Comparison of ENCODE assay signal across 19 cellular contexts in the genomic region with DNA sequence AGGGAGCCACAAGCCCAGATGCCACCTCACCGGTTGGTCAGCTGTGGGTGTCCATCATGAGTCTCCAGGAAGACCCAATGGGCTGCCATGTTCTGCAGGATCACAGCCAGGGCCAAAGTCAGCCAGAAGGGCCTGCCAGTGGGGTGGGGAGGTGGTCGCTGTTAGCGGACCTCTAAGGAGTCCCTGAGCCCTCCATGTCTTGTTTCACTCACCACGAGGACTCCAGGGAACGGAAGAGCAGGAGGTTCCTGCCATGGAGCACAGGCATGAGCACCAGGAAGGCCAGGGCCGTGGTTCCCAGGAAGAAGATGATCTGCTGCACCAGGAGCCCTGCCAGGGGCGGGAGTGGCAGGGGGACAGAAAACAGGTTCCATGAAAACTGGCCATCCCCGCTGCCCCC. TPM values are rescaled to one million over a fixed set of nuclear protein-coding genes. Genes with fewer than 3 reads are reported as not detected.
DNase-seq lines count a peak whose midpoint lies in the region; ATAC-seq and TF ChIP-seq lines count a peak whose summit lies in the region.
"Had no signal": no experiment of that assay in that cellular context is flagged by ENCODE, and none has a peak within 500 bp of the region (broad histone marks: within the 10 kb centered on the region; RNA-seq: fewer than 3 reads in every experiment).

No MANE protein-coding gene starts in this region.

- H3K27me3 Mint-ChIP-seq in type B pancreatic cell: peaks cover 8% of the 10 kb centered on the region

- ATAC-seq in heart left ventricle (no peak), left cardiac atrium (no peak), left lung (no peak)

- H4K91ac ChIP-seq in neuronal stem cell (ENCODE audit: low read depth, low read length, poor library complexity): no peak overlapping the region

- H3K27me3 ChIP-seq in heart left ventricle: no peaks in the 10 kb centered on the region
- no peaks in the 10 kb centered on the region for H3K27me3 ChIP-seq in left lung
- no peaks in the 10 kb centered on the region for H3K27me3 ChIP-seq in neuronal stem cell (ENCODE audit: control insufficient read depth in 3 of 3, insufficient read depth in 3 of 3, low read depth in 1 of 3, low read length in 3 of 3)
- H3K27me3 ChIP-seq: Peyer's patch had no signal

- H3K36me3 Mint-ChIP-seq in type B pancreatic cell: peaks cover 10% of the 10 kb centered on the region

- H3K36me3 ChIP-seq in heart left ventricle (no peaks in the 10 kb centered on the region), left lung (no peaks in the 10 kb centered on the region), neuronal stem cell (replicated peaks in 1 of 2; ENCODE audit: control insufficient read depth in 2 of 2, insufficient read depth in 2 of 2, low read length in 2 of 2) (peaks cover 0 to 47% of the 10 kb centered on the region in 2 donors)
- H3K36me3 ChIP-seq: Peyer's patch had no signal

- H2BK5ac ChIP-seq in neuronal stem cell (ENCODE audit: low read length): no peak overlapping the region

- no peak overlapping the region for H3K18ac ChIP-seq in neuronal stem cell (ENCODE audit: low read length)

- H3K4me1 Mint-ChIP-seq in type B pancreatic cell (ENCODE audit: unreplicated experiment): peaks cover 24% of the 10 kb centered on the region

- H3K4me3 Mint-ChIP-seq in type B pancreatic cell: no peak overlapping the region

- no peak overlapping the region for H4K8ac ChIP-seq in neuronal stem cell (ENCODE audit: low read depth, low read length)

- H2BK12ac ChIP-seq in neuronal stem cell (ENCODE audit: low read length): no peak overlapping the region

- no peak overlapping the region for H2AK5ac ChIP-seq in neuronal stem cell (ENCODE audit: low read depth, low read length)

- no peak overlapping the region for H3K4me2 ChIP-seq in neuronal stem cell (ENCODE audit: insufficient read depth, low read length, poor library complexity, severe bottlenecking)

- intact Hi-C loops in heart left ventricle (cut with DNase I): loop anchor here in 1 of 10 donors (5.0 kb wide), 1 partner anchor 45 kb away; no protein-coding TSS in a partner anchor
- intact Hi-C loops in left cardiac atrium (cut with DNase I): no loop called here
- intact Hi-C loops in left lung (cut with DNase I): no loop called here

- H3K27ac Mint-ChIP-seq in type B pancreatic cell: peak overlapping the region; percentile 78

- H2BK120ac ChIP-seq in neuronal stem cell (ENCODE audit: low read depth, low read length): no peak overlapping the region

- H3K27ac ChIP-seq in heart left ventricle (no peak overlapping the region), left lung (no peak overlapping the region), neuronal stem cell (replicated peaks; ENCODE audit: low read length) (no peak overlapping the region)
- H3K27ac ChIP-seq: Peyer's patch had no signal

- H3K14ac ChIP-seq in neuronal stem cell (ENCODE audit: low read length): no peak overlapping the region

- peak overlapping the region; percentile 75 for H2BK15ac ChIP-seq in neuronal stem cell (ENCODE audit: low read length)

- TF ChIP-seq POLR2A in heart left ventricle (IDR thresholded peaks at IDR 0.05): no peak

- peak overlapping the region; percentile 67 for H3K23ac ChIP-seq in neuronal stem cell (ENCODE audit: low read depth, low read length, poor library complexity)

- H3K9ac ChIP-seq in neuronal stem cell (ENCODE audit: low read depth, low read length, poor library complexity): no peak overlapping the region

- H3K9me3 Mint-ChIP-seq in type B pancreatic cell: no peaks in the 10 kb centered on the region

- 91 to 97% (median 92%) methylated on average over 8 of the region's 8 CpGs for WGBS in heart left ventricle, 4 donors
- WGBS in neuronal stem cell (ENCODE audit: extremely low coverage in 2 of 2, insufficient read length in 2 of 2, insufficient replicate concordance in 1 of 2), 2 donors: no CpG with 5 or more reads among the region's 8 CpGs

- H2AFZ ChIP-seq in neuronal stem cell (ENCODE audit: low read length): no peak overlapping the region

- DNase-seq in heart left ventricle: peak in 3 of 5 donors; percentile 11 to 33 (median 11)
- DNase-seq in left cardiac atrium: no peak
- peak; percentile 21 to 47 for DNase-seq in left lung
- DNase-seq in neuronal stem cell (ENCODE audit: low spot score): no peak
- no peak for DNase-seq in type B pancreatic cell (ENCODE audit: extremely low spot score, unreplicated experiment)
- no peak for DNase-seq in T1000 (lab: John Stamatoyannopoulos, UW)
- no peak for DNase-seq in occipital lobe (lab: John Stamatoyannopoulos, UW)
- DNase-seq in activated CD4-positive, alpha-beta T cell treated with anti-CD3 and anti-CD28 coated beads, Interleukin-2, amount 50 U/mL, for 48 hours: no peak
- DNase-seq: DMS53, GDM1, Kasumi-1, NCI-H1694 treated with DMSO at 0.1 percent for 48 hours, NCI-H2081 treated with DMSO at 0.1 percent for 48 hours, NCI-H2171 treated with DMSO at 0.1 percent for 48 hours, NCI-H446, NCI-H526 had no signal

- H3K79me1 ChIP-seq in neuronal stem cell (ENCODE audit: low read depth, low read length): no peaks in the 10 kb centered on the region

- TF ChIP-seq CTCF in heart left ventricle (IDR thresholded peaks at IDR 0.05) (no peak), left lung (IDR thresholded peaks at IDR 0.05) (no peak), type B pancreatic cell (conservative IDR thresholded peaks at IDR 0.05) (no peak)

- H3K9me3 ChIP-seq in heart left ventricle (no peaks in the 10 kb centered on the region), left lung (no peaks in the 10 kb centered on the region), neuronal stem cell (replicated peaks in 1 of 2; ENCODE audit: control insufficient read depth in 2 of 2, insufficient read depth in 1 of 2, low read depth in 1 of 2, low read length in 2 of 2) (no peaks in the 10 kb centered on the region)
- H3K9me3 ChIP-seq: Peyer's patch had no signal

- H3K4me3 ChIP-seq in heart left ventricle (no peak overlapping the region), left lung (no peak overlapping the region), neuronal stem cell (ENCODE audit: low read length in 2 of 2) (no peak overlapping the region)
- H3K4me3 ChIP-seq: Peyer's patch had no signal

- H3K4me1 ChIP-seq in heart left ventricle: peaks cover 0 to 37% (median 30%) of the 10 kb centered on the region in 12 donors
- H3K4me1 ChIP-seq in left lung: peaks cover 4 to 8% of the 10 kb centered on the region in 2 donors
- H3K4me1 ChIP-seq in neuronal stem cell (ENCODE audit: control insufficient read depth in 2 of 2, insufficient read depth in 1 of 2, low read depth in 1 of 2, low read length in 2 of 2): peaks cover 4 to 6% of the 10 kb centered on the region in 2 donors
- H3K4me1 ChIP-seq: Peyer's patch had no signal

- no peak overlapping the region for H3K4ac ChIP-seq in neuronal stem cell (ENCODE audit: low read length)

RNA-seq across cellular contexts. Expression of gene ISLR, which starts 8.6 kb away (rescaled TPM):
- total RNA-seq in heart left ventricle (10 to 100 TPM in 7 of 9 donors, 1 to 10 TPM in 2; 5.1 to 32.3 (median 16.9) TPM), left cardiac atrium (10 to 100 TPM; 22.8 to 28.2 TPM), left lung (10 to 100 TPM; 10.4 to 43.7 TPM), type B pancreatic cell (ENCODE audit: low replicate concordance) (0.24 and 41.6 TPM in 2 replicates), occipital lobe (8.9 TPM)
- polyA plus RNA-seq in heart left ventricle: 1 to 10 TPM; 6.4 to 9.1 TPM
- polyA plus RNA-seq in neuronal stem cell (2013, experiment 1 of 2): 0.56 TPM
- 0.73 TPM for polyA plus RNA-seq in neuronal stem cell (2013, experiment 2 of 2)
- total RNA-seq: MCF 10A, OCI-LY7 had no signal

RNA-seq across cellular contexts. Expression of gene STRA6, which starts 20.5 kb away (rescaled TPM):
- total RNA-seq in heart left ventricle (under 1 TPM in 2 of 9 donors, not detected in 7; 0.14 to 0.24 TPM), left cardiac atrium (not detected), left lung (under 1 TPM; 0.38 to 0.60 TPM), type B pancreatic cell (ENCODE audit: low replicate concordance) (19.2 and 158 TPM in 2 replicates), occipital lobe (2.3 TPM)
- polyA plus RNA-seq in heart left ventricle: under 1 TPM in 1 of 2 donors, not detected in 1; 0.08 TPM
- 3.9 TPM for polyA plus RNA-seq in neuronal stem cell (2013, experiment 1 of 2)
- 3.4 TPM for polyA plus RNA-seq in neuronal stem cell (2013, experiment 2 of 2)
- total RNA-seq: MCF 10A, OCI-LY7 had no signal

RNA-seq across cellular contexts. Expression of gene ISLR2, which starts 51.7 kb away (rescaled TPM):
- total RNA-seq in heart left ventricle (1 to 10 TPM; 1.6 to 9.0 (median 2.9) TPM), left cardiac atrium (1 to 10 TPM; 1.9 to 3.9 TPM), left lung (1 to 10 TPM; 1.3 to 2.2 TPM), type B pancreatic cell (ENCODE audit: low replicate concordance) (0.59 and 16.9 TPM in 2 replicates), occipital lobe (168 TPM)
- polyA plus RNA-seq in heart left ventricle: 1 to 10 TPM; 4.6 to 5.6 TPM
- polyA plus RNA-seq in neuronal stem cell (2013, experiment 1 of 2): 0.10 TPM
- polyA plus RNA-seq in neuronal stem cell (2013, experiment 2 of 2): 0.17 TPM
- total RNA-seq: MCF 10A, OCI-LY7 had no signal

RNA-seq across cellular contexts. Expression of gene CCDC33, which starts 54.0 kb away (rescaled TPM):
- total RNA-seq in heart left ventricle (not detected), left cardiac atrium (not detected), left lung (1 to 10 TPM in 1 of 2 donors, not detected in 1; 3.2 TPM), type B pancreatic cell (ENCODE audit: low replicate concordance) (2.2 and 5.0 TPM in 2 replicates), occipital lobe (not detected)
- under 1 TPM in 1 of 2 donors, not detected in 1; 0.08 TPM for polyA plus RNA-seq in heart left ventricle
- 1.3 TPM for polyA plus RNA-seq in neuronal stem cell (2013, experiment 1 of 2)
- 1.1 TPM for polyA plus RNA-seq in neuronal stem cell (2013, experiment 2 of 2)
- total RNA-seq: MCF 10A, OCI-LY7 had no signal

Comparison
In these comparisons a context has a peak if more than half of its experiments do, and no peak if none do; other contexts are left out.
1. DNase-seq: peak in heart left ventricle (3 of 5) and left lung (2 of 2); none in left cardiac atrium (single experiment), neuronal stem cell (single experiment), type B pancreatic cell (single experiment), T1000 (single experiment), occipital lobe (single experiment) and activated CD4-positive, alpha-beta T cell treated with anti-CD3 and anti-CD28 coated beads, Interleukin-2, amount 50 U/mL, for 48 hours (0 of 2).